8 cellular contexts compared by ENCODE assay signal in genomic region chr1:91884459-91885290, GRCh38. TPM values are rescaled to one million over a fixed set of nuclear protein-coding genes. Genes with fewer than 3 reads are reported as not detected.
DNase-seq lines count a peak whose midpoint lies in the region; ATAC-seq and TF ChIP-seq lines count a peak whose summit lies in the region.

No MANE protein-coding gene starts in this region.

- intact Hi-C loops in activated B cell treated with CpG ODN at 0.5 μM for 24 hours (cut with micrococcal nuclease) (loop anchor here (10.0 kb wide), 1 partner anchor 1030 kb away; no protein-coding TSS in a partner anchor), dorsolateral prefrontal cortex (cut with DNase I) (loop anchor here (5.0 to 10.0 kb wide), 2 partner anchors 380 to 382 kb away; partner anchors contain the start of gene CDC7 (in 2 of the 2))

- H4K5ac ChIP-seq in mesendoderm (ENCODE audit: low read length), result no peak overlapping the region

- ATAC-seq in activated B cell treated with CpG ODN at 0.5 μM for 24 hours (ENCODE audit: low read depth), result no peak
- no peak for ATAC-seq in HG02970 (IDR thresholded peaks at IDR 0.05; ENCODE audit: low FRiP score, unreplicated experiment)

- CTCF ChIA-PET in HEK293T (lab: Yijun Ruan, JAX), result interaction anchor here (0.6 to 1.7 kb wide), 8 partner anchors 11 to 367 kb away, joined by 3 to 7 read pairs (median 5); no protein-coding TSS in a partner anchor
- CTCF ChIA-PET in activated B cell treated with CpG ODN at 0.5 μM for 24 hours (lab: Charles Lee), result interaction anchor here (0.6 kb wide), 1 partner anchor 1156 kb away, joined by 3 read pairs; no protein-coding TSS in a partner anchor

- H3K79me2 ChIP-seq in mesendoderm (ENCODE audit: control insufficient read depth, insufficient read depth, low read length), result no peaks in the 10 kb centered on the region

- in situ Hi-C loops in ACHN (cut with HindIII; ENCODE audit: low pct_ligation_motif_present, low pct_unique_long_range_greater_than_20kb, low sequenced_read_pairs), result no loop called here

- peak overlapping the region; percentile 80 for H3K4me3 Mint-ChIP-seq in activated B cell treated with CpG ODN at 0.5 μM for 24 hours

- no peak overlapping the region for H2AK5ac ChIP-seq in mesendoderm (ENCODE audit: low read length)

- H4K8ac ChIP-seq in mesendoderm (ENCODE audit: low read depth, low read length), result no peak overlapping the region

- no peak overlapping the region for H3K56ac ChIP-seq in mesendoderm (ENCODE audit: low read length)

- H3K27me3 Mint-ChIP-seq in activated B cell treated with CpG ODN at 0.5 μM for 24 hours, result peaks cover 35% of the 10 kb centered on the region

- no peak overlapping the region for H2BK15ac ChIP-seq in mesendoderm (replicated peaks; ENCODE audit: low read depth)

- H3K9ac ChIP-seq in mesendoderm (ENCODE audit: low read length), result no peak overlapping the region

- H3K9me3 Mint-ChIP-seq in activated B cell treated with CpG ODN at 0.5 μM for 24 hours, result no peaks in the 10 kb centered on the region

- no peaks in the 10 kb centered on the region for H3K27me3 ChIP-seq in dorsolateral prefrontal cortex
- H3K27me3 ChIP-seq in mesendoderm (ENCODE audit: insufficient read depth, low read length, poor library complexity), result peaks cover 5% of the 10 kb centered on the region

- TF ChIP-seq CTCF in activated B cell treated with CpG ODN at 0.5 μM for 24 hours (IDR thresholded peaks at IDR 0.05), result no peak
- TF ChIP-seq CTCF in dorsolateral prefrontal cortex (IDR thresholded peaks at IDR 0.05 in 54 of 56, conservative IDR thresholded peaks at IDR 0.05 in 2 of 56; ENCODE audit: low read depth in 1 of 56, partially characterized antibody in 56 of 56), result no peak

- WGBS in mesendoderm (ENCODE audit: extremely low coverage, insufficient coverage, low lambda C conversion rate), result no CpG with 5 or more reads among the region's 25 CpGs

- H3K79me1 ChIP-seq in mesendoderm (ENCODE audit: low read length), result no peaks in the 10 kb centered on the region

- no peak overlapping the region for H3K18ac ChIP-seq in mesendoderm (ENCODE audit: low read length)

- H3K4me3 ChIP-seq in dorsolateral prefrontal cortex (peak overlapping the region; percentile 62 to 95 (median 82)), mesendoderm (ENCODE audit: low read length) (no peak overlapping the region)

- no peaks in the 10 kb centered on the region for H3K4me1 ChIP-seq in mesendoderm (ENCODE audit: control insufficient read depth, low read depth, low read length)

- POLR2A ChIA-PET in HEK293T (lab: Yijun Ruan, JAX), result interaction anchor here (1.2 to 2.4 kb wide), 3 partner anchors 16 to 480 kb away, joined by 3 to 6 read pairs (median 4); partner anchors contain the start of gene HFM1
- POLR2A ChIA-PET in activated B cell treated with CpG ODN at 0.5 μM for 24 hours (lab: Charles Lee), result no interaction called here

- H3K27ac Mint-ChIP-seq in activated B cell treated with CpG ODN at 0.5 μM for 24 hours, result no peak overlapping the region

- no peaks in the 10 kb centered on the region for H3K36me3 Mint-ChIP-seq in activated B cell treated with CpG ODN at 0.5 μM for 24 hours (ENCODE audit: low read depth)

- H2BK120ac ChIP-seq in mesendoderm (ENCODE audit: low read depth, low read length), result no peak overlapping the region

- H3K23ac ChIP-seq in mesendoderm (ENCODE audit: low read length), result no peak overlapping the region

- H3K27ac ChIP-seq in dorsolateral prefrontal cortex (peak overlapping the region in 47 of 59 donors; percentile 43 to 93 (median 83)), mesendoderm (ENCODE audit: low read depth, low read length) (no peak overlapping the region), temporal lobe (ENCODE audit: low read depth, low read length) (peak overlapping the region; percentile 50)

- no peak overlapping the region for H2BK5ac ChIP-seq in mesendoderm (ENCODE audit: low read length)

- DNase-seq in ACHN, result peak; percentile 7
- DNase-seq in HEK293T (ENCODE audit: extremely low spot score), result no peak
- no peak for DNase-seq in activated B cell treated with CpG ODN at 0.5 μM for 24 hours
- peak in 3 of 10 donors; percentile 28 to 48 (median 47) for DNase-seq in dorsolateral prefrontal cortex
- peak; percentile 27 for DNase-seq in mesendoderm
- no peak for DNase-seq in NK-92 treated with Interleukin-12 subunit alpha and Interleukin-12 subunit beta, amount 100 ng/mL, for 24 hours (lab: John Stamatoyannopoulos, UW)

- no peaks in the 10 kb centered on the region for H3K36me3 ChIP-seq in mesendoderm (ENCODE audit: control insufficient read depth, insufficient read depth, low read length)

- H3K4me2 ChIP-seq in mesendoderm (ENCODE audit: low read length), result peak overlapping the region; percentile 87

- peaks cover 20% of the 10 kb centered on the region for H3K4me1 Mint-ChIP-seq in activated B cell treated with CpG ODN at 0.5 μM for 24 hours

- no peak overlapping the region for H3K4ac ChIP-seq in mesendoderm (ENCODE audit: low read depth, low read length)

TF ChIP-seq in HEK293T, 16 proteins besides CTCF, POLR2A, EP300 and RAD21:
- TF ChIP-seq NFRKB (IDR thresholded peaks at IDR 0.05), result no peak
- TF ChIP-seq, protein P1, sequence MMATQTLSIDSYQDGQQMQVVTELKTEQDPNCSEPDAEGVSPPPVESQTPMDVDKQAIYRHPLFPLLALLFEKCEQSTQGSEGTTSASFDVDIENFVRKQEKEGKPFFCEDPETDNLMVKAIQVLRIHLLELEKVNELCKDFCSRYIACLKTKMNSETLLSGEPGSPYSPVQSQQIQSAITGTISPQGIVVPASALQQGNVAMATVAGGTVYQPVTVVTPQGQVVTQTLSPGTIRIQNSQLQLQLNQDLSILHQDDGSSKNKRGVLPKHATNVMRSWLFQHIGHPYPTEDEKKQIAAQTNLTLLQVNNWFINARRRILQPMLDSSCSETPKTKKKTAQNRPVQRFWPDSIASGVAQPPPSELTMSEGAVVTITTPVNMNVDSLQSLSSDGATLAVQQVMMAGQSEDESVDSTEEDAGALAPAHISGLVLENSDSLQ (IDR thresholded peaks at IDR 0.05), result peak; percentile 74
TF ChIP-seq in HEK293T: peak in this region for 1.

RNA-seq across cellular contexts. Expression of gene TGFBR3, which starts 1.3 kb away (rescaled TPM):
- total RNA-seq in activated B cell treated with CpG ODN at 0.5 μM for 24 hours (0.27 and 0.60 TPM in 2 replicates), dorsolateral prefrontal cortex (10 to 100 TPM in 116 of 120 experiments, 1 to 10 TPM in 4; 7.4 to 40.5 (median 18.3) TPM), temporal lobe (4.4 TPM)
- polyA plus RNA-seq in mesendoderm (2013, experiment 1 of 2), result 2.3 TPM
- polyA plus RNA-seq in mesendoderm (2013, experiment 2 of 2), result 2.6 TPM

Comparison
In these comparisons a context has a peak if more than half of its experiments do, and no peak if none do; other contexts are left out.
1. DNase-seq: peak in ACHN (single experiment) and mesendoderm (single experiment); none in HEK293T (single experiment), activated B cell treated with CpG ODN at 0.5 μM for 24 hours (single experiment) and NK-92 treated with Interleukin-12 subunit alpha and Interleukin-12 subunit beta, amount 100 ng/mL, for 24 hours (single experiment).